Comparison of ENCODE assay signal across 27 cellular contexts in genomic region chr9:128548876-128549275, GRCh38. TPM values are rescaled to one million over a fixed set of nuclear protein-coding genes. Genes with fewer than 3 reads are reported as not detected.
DNase-seq lines count a peak whose midpoint lies in the region; ATAC-seq and TF ChIP-seq lines count a peak whose summit lies in the region.
"Had no signal": no experiment of that assay in that cellular context is flagged by ENCODE, and none has a peak within 500 bp of the region (broad histone marks: within the 10 kb centered on the region; RNA-seq: fewer than 3 reads in every experiment).

No MANE protein-coding gene starts in this region.

- H3K9me3 Mint-ChIP-seq in T-helper 2 cell treated with Interferon-gamma antibody and Interleukin-4, amounts not matched to agents 5 μg/mL and 100 μg/mL, for 36 hours: no peaks in the 10 kb centered on the region
- H3K9me3 Mint-ChIP-seq in stimulated activated effector memory CD8-positive, alpha-beta T cell treated with anti-CD3 and anti-CD28 coated beads, Interleukin-12 subunit alpha, Interleukin-12 subunit beta, amount 100 ng/mL, for 72 hours: no peaks in the 10 kb centered on the region
- H3K9me3 Mint-ChIP-seq: activated CD4-positive, alpha-beta T cell treated with anti-CD3 and anti-CD28 coated beads, Interleukin-2, amount 10 ng/mL, durations not matched to agents 7 days and 5 days; activated T-cell treated with anti-CD3 and anti-CD28 coated beads, Interleukin-2, amount 50 U/mL, for 24 hours; stimulated activated memory B cell treated with anti-CD40 and anti-IgM and Interleukin-4, amounts not matched to agents 10 μg/mL and 1 μg/mL and 100 μg/mL, for 72 hours; type B pancreatic cell had no signal

- no peak for TF ChIP-seq CTCF in WERI-Rb-1 (IDR thresholded peaks at IDR 0.05; ENCODE audit: low read depth, low read length)
- no peak for TF ChIP-seq CTCF in psoas muscle (IDR thresholded peaks at IDR 0.05)

- no peak for DNase-seq in T-helper 2 cell treated with Interferon-gamma antibody and Interleukin-4, amounts not matched to agents 5 μg/mL and 100 μg/mL, for 36 hours (ENCODE audit: low spot score)
- no peak for DNase-seq in T-helper 2 cell
- peak; percentile 91 for DNase-seq in WERI-Rb-1
- no peak for DNase-seq in mesenchymal stem cell
- no peak for DNase-seq in stimulated activated effector memory CD8-positive, alpha-beta T cell treated with anti-CD3 and anti-CD28 coated beads, Interleukin-12 subunit alpha, Interleukin-12 subunit beta, amount 100 ng/mL, for 72 hours (ENCODE audit: low spot score in 2 of 2)
- DNase-seq in iPS-NIHi11 (ENCODE audit: low spot score): no peak
- no peak for DNase-seq in psoas muscle
- no peak for DNase-seq in amygdala (lab: John Stamatoyannopoulos, UW)
- DNase-seq: 8988T; activated CD4-positive, alpha-beta T cell treated with anti-CD3 and anti-CD28 coated beads, Interleukin-2, amount 10 ng/mL, durations not matched to agents 7 days and 5 days; activated gamma-delta T cell treated with Interleukin-2 at 50 U/mL for 16 hours; activated T-cell treated with anti-CD3 and anti-CD28 coated beads, Interleukin-2, amount 50 U/mL, for 24 hours; C1 segment of cervical spinal cord; central memory CD4-positive, alpha-beta T cell; cortex of kidney; DMS79 treated with DMSO at 0.1 percent for 48 hours; GDM1; NCI-H1436; NCI-H2081; NCI-H748 treated with DMSO at 0.1 percent for 48 hours; SIG-M5; substantia nigra; SW 1271 had no signal

- H3K18ac ChIP-seq in mesenchymal stem cell (ENCODE audit: low read depth in 1 of 2, low read length in 2 of 2): peak overlapping the region in 1 of 2 experiments; percentile 48

- H4K91ac ChIP-seq in mesenchymal stem cell (ENCODE audit: low read length): no peak overlapping the region

- no peak for ATAC-seq in stimulated activated effector memory CD8-positive, alpha-beta T cell treated with anti-CD3 and anti-CD28 coated beads, Interleukin-12 subunit alpha, Interleukin-12 subunit beta, amount 100 ng/mL, for 72 hours
- no peak for ATAC-seq in psoas muscle
- ATAC-seq: HepG2; stimulated activated memory B cell treated with anti-CD40 and anti-IgM and Interleukin-4, amounts not matched to agents 10 μg/mL and 1 μg/mL and 100 μg/mL, for 72 hours had no signal

- H3K27me3 ChIP-seq in WERI-Rb-1 (ENCODE audit: insufficient read depth, low read depth, severe bottlenecking) (no peaks in the 10 kb centered on the region), mesenchymal stem cell (ENCODE audit: control insufficient read depth in 1 of 2, insufficient read depth in 1 of 2, low read length in 2 of 2) (no peaks in the 10 kb centered on the region), psoas muscle (ENCODE audit: insufficient read depth in 3 of 3, low read length in 2 of 3) (no peaks in the 10 kb centered on the region)
- H3K27me3 ChIP-seq: neutrophil had no signal

- H3K36me3 Mint-ChIP-seq in T-helper 2 cell treated with Interferon-gamma antibody and Interleukin-4, amounts not matched to agents 5 μg/mL and 100 μg/mL, for 36 hours (ENCODE audit: low read depth): no peaks in the 10 kb centered on the region
- peaks cover 2% of the 10 kb centered on the region for H3K36me3 Mint-ChIP-seq in stimulated activated effector memory CD8-positive, alpha-beta T cell treated with anti-CD3 and anti-CD28 coated beads, Interleukin-12 subunit alpha, Interleukin-12 subunit beta, amount 100 ng/mL, for 72 hours
- H3K36me3 Mint-ChIP-seq: stimulated activated memory B cell treated with anti-CD40 and anti-IgM and Interleukin-4, amounts not matched to agents 10 μg/mL and 1 μg/mL and 100 μg/mL, for 72 hours; type B pancreatic cell had no signal

- no peak overlapping the region for H3K4me3 Mint-ChIP-seq in T-helper 2 cell treated with Interferon-gamma antibody and Interleukin-4, amounts not matched to agents 5 μg/mL and 100 μg/mL, for 36 hours
- no peak overlapping the region for H3K4me3 Mint-ChIP-seq in stimulated activated effector memory CD8-positive, alpha-beta T cell treated with anti-CD3 and anti-CD28 coated beads, Interleukin-12 subunit alpha, Interleukin-12 subunit beta, amount 100 ng/mL, for 72 hours
- H3K4me3 Mint-ChIP-seq: activated CD4-positive, alpha-beta T cell treated with anti-CD3 and anti-CD28 coated beads, Interleukin-2, amount 10 ng/mL, durations not matched to agents 7 days and 5 days; activated T-cell treated with anti-CD3 and anti-CD28 coated beads, Interleukin-2, amount 50 U/mL, for 24 hours; stimulated activated memory B cell treated with anti-CD40 and anti-IgM and Interleukin-4, amounts not matched to agents 10 μg/mL and 1 μg/mL and 100 μg/mL, for 72 hours; type B pancreatic cell had no signal

- no peak overlapping the region for H2BK5ac ChIP-seq in mesenchymal stem cell (ENCODE audit: low read depth, low read length, poor library complexity, severe bottlenecking)

- H2AK5ac ChIP-seq in mesenchymal stem cell (ENCODE audit: low read length, severe bottlenecking): no peak overlapping the region

- no peak overlapping the region for H2BK15ac ChIP-seq in mesenchymal stem cell (ENCODE audit: low read depth, poor library complexity, severe bottlenecking)

- 0 out of 2 replicates have a peak, but pooled peaks cover 2% of the 10 kb centered on the region for H3K36me3 ChIP-seq in WERI-Rb-1
- no peaks in the 10 kb centered on the region for H3K36me3 ChIP-seq in mesenchymal stem cell (ENCODE audit: control insufficient read depth in 1 of 2, insufficient read depth in 2 of 2, low read depth in 1 of 2, low read length in 2 of 2)
- H3K36me3 ChIP-seq in psoas muscle (ENCODE audit: insufficient read depth in 1 of 2, low read depth in 1 of 2): peaks cover 0 to under 1% of the 10 kb centered on the region in 2 donors
- H3K36me3 ChIP-seq: neutrophil had no signal

- H3K27me3 Mint-ChIP-seq in T-helper 2 cell treated with Interferon-gamma antibody and Interleukin-4, amounts not matched to agents 5 μg/mL and 100 μg/mL, for 36 hours (ENCODE audit: low read depth): no peaks in the 10 kb centered on the region
- H3K27me3 Mint-ChIP-seq: activated CD4-positive, alpha-beta T cell treated with anti-CD3 and anti-CD28 coated beads, Interleukin-2, amount 10 ng/mL, durations not matched to agents 7 days and 5 days; activated T-cell treated with anti-CD3 and anti-CD28 coated beads, Interleukin-2, amount 50 U/mL, for 24 hours; stimulated activated memory B cell treated with anti-CD40 and anti-IgM and Interleukin-4, amounts not matched to agents 10 μg/mL and 1 μg/mL and 100 μg/mL, for 72 hours; type B pancreatic cell had no signal

- H2BK120ac ChIP-seq in mesenchymal stem cell (ENCODE audit: low read depth, low read length): no peak overlapping the region

- no peak overlapping the region for H2AFZ ChIP-seq in mesenchymal stem cell (ENCODE audit: low read depth, low read length)

- intact Hi-C loops in psoas muscle (cut with DNase I): no loop called here

- H3K27ac Mint-ChIP-seq in T-helper 2 cell treated with Interferon-gamma antibody and Interleukin-4, amounts not matched to agents 5 μg/mL and 100 μg/mL, for 36 hours: peak overlapping the region; percentile 18
- peak overlapping the region; percentile 81 for H3K27ac Mint-ChIP-seq in stimulated activated effector memory CD8-positive, alpha-beta T cell treated with anti-CD3 and anti-CD28 coated beads, Interleukin-12 subunit alpha, Interleukin-12 subunit beta, amount 100 ng/mL, for 72 hours
- H3K27ac Mint-ChIP-seq: activated CD4-positive, alpha-beta T cell treated with anti-CD3 and anti-CD28 coated beads, Interleukin-2, amount 10 ng/mL, durations not matched to agents 7 days and 5 days; activated T-cell treated with anti-CD3 and anti-CD28 coated beads, Interleukin-2, amount 50 U/mL, for 24 hours; stimulated activated memory B cell treated with anti-CD40 and anti-IgM and Interleukin-4, amounts not matched to agents 10 μg/mL and 1 μg/mL and 100 μg/mL, for 72 hours; type B pancreatic cell had no signal

- H3K79me1 ChIP-seq in mesenchymal stem cell (replicated peaks; ENCODE audit: low read length, poor library complexity, severe bottlenecking): peaks cover 5% of the 10 kb centered on the region

- peak overlapping the region; percentile 20 for H3K9ac ChIP-seq in mesenchymal stem cell (ENCODE audit: low read length)

- peak overlapping the region in 1 of 2 experiments; percentile 1 for H3K4ac ChIP-seq in mesenchymal stem cell (ENCODE audit: low read depth in 1 of 2, low read length in 2 of 2)

- H3K14ac ChIP-seq in mesenchymal stem cell (ENCODE audit: low read length in 2 of 2): no peak overlapping the region

- H4K8ac ChIP-seq in mesenchymal stem cell (ENCODE audit: low read length): no peak overlapping the region

- 84% methylated on average over 7 of the region's 7 CpGs for WGBS in mesenchymal stem cell
- WGBS in psoas muscle, 3 donors: 90 to 92% (median 90%) methylated on average over 7 of the region's 7 CpGs

- H3K4me2 ChIP-seq in mesenchymal stem cell (ENCODE audit: low read length, poor library complexity, severe bottlenecking): no peak overlapping the region

- peak overlapping the region; percentile 48 for H3K27ac ChIP-seq in WERI-Rb-1
- no peak overlapping the region for H3K27ac ChIP-seq in mesenchymal stem cell (ENCODE audit: low read length, poor library complexity, severe bottlenecking)
- H3K27ac ChIP-seq in psoas muscle: no peak overlapping the region

- H3K4me3 ChIP-seq in WERI-Rb-1 (ENCODE audit: low read depth, low read length) (no peak overlapping the region), mesenchymal stem cell (ENCODE audit: insufficient read depth in 1 of 2, low read depth in 1 of 2, low read length in 2 of 2) (no peak overlapping the region), psoas muscle (no peak overlapping the region)

- no peak overlapping the region for H3K23ac ChIP-seq in mesenchymal stem cell (ENCODE audit: low read length in 2 of 2)

- peak overlapping the region in 1 of 2 experiments; percentile 45 for H2BK12ac ChIP-seq in mesenchymal stem cell (ENCODE audit: low read length in 2 of 2)

- H3K4me1 Mint-ChIP-seq in T-helper 2 cell treated with Interferon-gamma antibody and Interleukin-4, amounts not matched to agents 5 μg/mL and 100 μg/mL, for 36 hours (ENCODE audit: low read depth): peaks cover 27% of the 10 kb centered on the region
- peaks cover 30% of the 10 kb centered on the region for H3K4me1 Mint-ChIP-seq in stimulated activated effector memory CD8-positive, alpha-beta T cell treated with anti-CD3 and anti-CD28 coated beads, Interleukin-12 subunit alpha, Interleukin-12 subunit beta, amount 100 ng/mL, for 72 hours

- H3K4me1 ChIP-seq in mesenchymal stem cell (ENCODE audit: control insufficient read depth, insufficient read depth, low read depth, low read length) (peaks cover 6% of the 10 kb centered on the region), psoas muscle (peaks cover 23% of the 10 kb centered on the region)

- H3K9me3 ChIP-seq in WERI-Rb-1 (ENCODE audit: severe bottlenecking) (no peaks in the 10 kb centered on the region), mesenchymal stem cell (ENCODE audit: control insufficient read depth, low read length) (no peaks in the 10 kb centered on the region), psoas muscle (no peaks in the 10 kb centered on the region)
- H3K9me3 ChIP-seq: neutrophil had no signal

RNA-seq across cellular contexts. Expression of gene SPTAN1, which starts 3.5 kb away (rescaled TPM):
- 107 TPM for polyA plus RNA-seq in mesenchymal stem cell (2013, experiment 1 of 2)
- 95.5 TPM for polyA plus RNA-seq in mesenchymal stem cell (2013, experiment 2 of 2)
- 10 to 100 TPM; 42.6 to 91.4 (median 56.2) TPM for total RNA-seq in psoas muscle
- 10 to 100 TPM; 18.1 to 30.7 (median 26.4) TPM for polyA plus RNA-seq in psoas muscle

RNA-seq across cellular contexts. Expression of gene GLE1, which starts 44.4 kb away (rescaled TPM):
- polyA plus RNA-seq in mesenchymal stem cell (2013, experiment 1 of 2): 9.8 TPM
- polyA plus RNA-seq in mesenchymal stem cell (2013, experiment 2 of 2): 10.1 TPM
- total RNA-seq in psoas muscle: 10 to 100 TPM; 16.1 to 25.7 (median 23.5) TPM
- polyA plus RNA-seq in psoas muscle: 10 to 100 TPM; 10.3 to 29.5 (median 13.2) TPM
